10 cellular contexts compared by ENCODE assay signal in the genomic region with DNA sequence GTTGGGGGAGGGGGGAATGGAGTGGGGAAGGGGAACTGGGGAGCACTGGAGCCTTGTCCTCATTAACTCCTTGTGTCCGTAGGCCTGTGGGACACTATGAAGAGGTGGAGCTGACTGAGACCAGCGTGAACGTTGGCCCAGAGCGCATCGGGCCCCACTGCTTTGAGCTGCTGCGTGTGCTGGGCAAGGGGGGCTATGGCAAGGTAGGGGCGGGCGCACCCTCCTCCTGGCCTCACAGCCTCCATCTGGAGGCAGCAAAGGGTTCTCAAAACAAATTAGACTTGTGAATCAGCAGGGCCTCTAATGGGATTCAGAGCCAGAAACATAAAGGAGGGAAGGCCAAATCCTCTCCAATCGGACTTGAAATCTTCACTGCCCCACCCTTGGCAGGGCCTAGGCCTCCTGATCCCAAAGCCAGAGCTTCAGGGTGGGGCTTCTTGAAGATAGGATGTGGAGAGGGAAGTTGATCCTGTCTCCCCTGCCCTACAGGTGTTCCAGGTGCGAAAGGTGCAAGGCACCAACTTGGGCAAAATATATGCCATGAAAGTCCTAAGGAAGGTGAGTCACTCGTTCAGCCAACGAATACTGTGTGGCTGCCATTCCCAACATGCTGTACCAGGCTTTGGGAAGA. TPM values are rescaled to one million over a fixed set of nuclear protein-coding genes. Genes with fewer than 3 reads are reported as not detected.
A peak's percentile ranks its signal among the peaks of the same experiment; 100 is the strongest.
DNase-seq lines count a peak whose midpoint lies in the region; ATAC-seq and TF ChIP-seq lines count a peak whose summit lies in the region.
"Had no signal": no experiment of that assay in that cellular context is flagged by ENCODE, and none has a peak within 500 bp of the region (broad histone marks: within the 10 kb centered on the region; RNA-seq: fewer than 3 reads in every experiment).

No MANE protein-coding gene starts in this region.

- peak overlapping the region; percentile 98 for H3K27ac Mint-ChIP-seq in mesothelial cell of epicardium

- WGBS in heart right ventricle, 2 donors = 52 to 53% methylated on average over 12 of the region's 12 CpGs
- WGBS in mammary epithelial cell (ENCODE audit: low coverage, missing lambda C conversion rate) = 65% methylated on average over 4 of the region's 12 CpGs

- H3K27ac ChIP-seq in heart right ventricle (peak overlapping the region in 9 of 10 donors; percentile 85 to 96 (median 94)), mammary epithelial cell (ENCODE audit: insufficient read depth, low read depth, low read length) (peak overlapping the region; percentile 58), uterus (peak overlapping the region; percentile 82 to 86)

- H3K4me2 ChIP-seq in mammary epithelial cell (ENCODE audit: insufficient read depth, low read depth, low read length) = peak overlapping the region; percentile 87

- intact Hi-C loops in heart right ventricle (cut with DNase I) (loop anchor here in 2 of 10 donors (5.0 to 10.0 kb wide), 2 partner anchors 38 to 74 kb away; partner anchors contain the start of genes TMEM134 (in 2 of the 2) and POLD4 (in 1 of the 2)), Right ventricle myocardium inferior (cut with DNase I) (no loop called here), mammary epithelial cell (cut with micrococcal nuclease) (loop anchor here (2.0 kb wide), 2 partner anchors 28 to 72 kb away; partner anchors contain the start of gene PPP1CA), uterus (cut with DNase I; ENCODE audit: low total_unique reads) (no loop called here)

- H3K4me3 ChIP-seq in heart right ventricle (peak overlapping the region; percentile 59 to 95 (median 86)), mammary epithelial cell (replicated peaks in 1 of 3; ENCODE audit: insufficient read depth in 1 of 3, low read depth in 2 of 3, low read length in 3 of 3) (peak overlapping the region; percentile 62 to 72 (median 71)), uterus (peak overlapping the region; percentile 58 to 64)

- peak overlapping the region; percentile 83 for H2AFZ ChIP-seq in mammary epithelial cell (ENCODE audit: low read depth, low read length)

- H3K4me1 Mint-ChIP-seq in mesothelial cell of epicardium = peaks cover 11% of the 10 kb centered on the region

- H3K36me3 ChIP-seq in heart right ventricle (peaks cover 0 to 49% (median 18%) of the 10 kb centered on the region in 9 donors), mammary epithelial cell (ENCODE audit: insufficient read depth, low read length) (no peaks in the 10 kb centered on the region), uterus (no peaks in the 10 kb centered on the region)

- H3K9me3 Mint-ChIP-seq in mesothelial cell of epicardium = no peaks in the 10 kb centered on the region

- ATAC-seq in heart right ventricle (no peak), Right ventricle myocardium inferior (no peak), GM21528 (IDR thresholded peaks at IDR 0.05; ENCODE audit: low FRiP score, unreplicated experiment) (no peak)

- DNase-seq in heart right ventricle (no peak), Right ventricle myocardium inferior (ENCODE audit: missing footprints) (no peak), mammary epithelial cell (no peak), mesothelial cell of epicardium (ENCODE audit: low spot score in 2 of 2, unreplicated experiment in 2 of 2) (no peak), uterus (no peak), GM19240 (ENCODE audit: insufficient read length, low spot score) (no peak), GOT3 (lab: John Stamatoyannopoulos, UW) (no peak)
- DNase-seq: EL had no signal

- dilution Hi-C loops in mammary epithelial cell (cut with HindIII; ENCODE audit: low sequenced_read_pairs) = no loop called here

- peaks cover 24% of the 10 kb centered on the region for H3K79me2 ChIP-seq in mammary epithelial cell (ENCODE audit: insufficient read depth, low read length)

- H3K27me3 ChIP-seq in heart right ventricle (no peaks in the 10 kb centered on the region), mammary epithelial cell (ENCODE audit: insufficient read depth, low read length) (no peaks in the 10 kb centered on the region), uterus (no peaks in the 10 kb centered on the region)

- BruUV-seq in mammary epithelial cell (replicated peaks; lab: Mats Ljungman, UMichigan) = no TSS peak

- in situ Hi-C loops in mammary epithelial cell (cut with MboI; ENCODE audit: low sequenced_read_pairs in 2 of 2) = no loop called here

- H3K9me3 ChIP-seq in heart right ventricle (no peaks in the 10 kb centered on the region), mammary epithelial cell (replicated peaks; ENCODE audit: insufficient read depth, low read length) (no peaks in the 10 kb centered on the region), uterus (no peaks in the 10 kb centered on the region)

- peak overlapping the region; percentile 90 for H3K4me3 Mint-ChIP-seq in mesothelial cell of epicardium

- no peaks in the 10 kb centered on the region for H3K27me3 Mint-ChIP-seq in mesothelial cell of epicardium (ENCODE audit: low read depth)

- H4K20me1 ChIP-seq in mammary epithelial cell (ENCODE audit: insufficient read depth, low read length) = no peaks in the 10 kb centered on the region

- peaks cover 10% of the 10 kb centered on the region for H3K36me3 Mint-ChIP-seq in mesothelial cell of epicardium

- peak overlapping the region; percentile 74 for H3K9ac ChIP-seq in mammary epithelial cell (ENCODE audit: insufficient read depth, low read length)

- H3K4me1 ChIP-seq in heart right ventricle (peaks cover 0 to 27% (median 20%) of the 10 kb centered on the region in 9 donors), mammary epithelial cell (ENCODE audit: insufficient read depth, low read length) (peaks cover 10% of the 10 kb centered on the region), uterus (no peaks in the 10 kb centered on the region)

- no peak for TF ChIP-seq POLR2A in uterus (IDR thresholded peaks at IDR 0.05)

- TF ChIP-seq CTCF in heart right ventricle (IDR thresholded peaks at IDR 0.05) = no peak
- TF ChIP-seq CTCF in mammary epithelial cell (conservative IDR thresholded peaks at IDR 0.05 in 1 of 2, IDR thresholded peaks at IDR 0.05 in 1 of 2; ENCODE audit: extremely low read depth in 1 of 2, insufficient read depth in 1 of 2, low read depth in 1 of 2, low read length in 2 of 2) = no peak
- TF ChIP-seq CTCF in mesothelial cell of epicardium (IDR thresholded peaks at IDR 0.05; ENCODE audit: unreplicated experiment) = no peak
- TF ChIP-seq CTCF in uterus (IDR thresholded peaks at IDR 0.05) = no peak

- CTCF ChIA-PET in mammary epithelial cell (lab: Charles Lee; ENCODE audit: low non-redundant PET) = interaction anchor here (0.6 kb wide), 1 partner anchor 46 kb away, joined by 3 read pairs; no protein-coding TSS in a partner anchor

RNA-seq across cellular contexts. Expression of gene RPS6KB2, which starts 0.9 kb away (rescaled TPM):
- total RNA-seq in heart right ventricle (10 to 100 TPM; 16.3 to 30.4 (median 20.8) TPM), Right ventricle myocardium inferior (27.8 TPM), mammary epithelial cell (10 to 100 TPM; 35.7 to 62.3 TPM), mesothelial cell of epicardium (59.7 to 63.1 TPM (median 62.2 TPM) in 3 replicates), uterus (10 to 100 TPM; 25.6 to 45.0 (median 30.7) TPM)
- polyA plus RNA-seq in heart right ventricle (10 to 100 TPM; 32.2 to 46.3 TPM), mammary epithelial cell (58.7 TPM)
- 76.8 TPM for polyA minus RNA-seq in mammary epithelial cell

RNA-seq across cellular contexts. Expression of gene PTPRCAP, which starts 8.3 kb away (rescaled TPM):
- total RNA-seq in heart right ventricle (10 to 100 TPM in 1 of 10 donors, 1 to 10 TPM in 3, under 1 TPM in 4, not detected in 2; 0.42 to 10.1 (median 0.96) TPM), Right ventricle myocardium inferior (1.7 TPM), mammary epithelial cell (1 to 10 TPM in 1 of 2 donors, not detected in 1; 1.2 TPM), mesothelial cell of epicardium (1.4 to 1.8 TPM (median 1.6 TPM) in 3 replicates), uterus (1 to 10 TPM in 3 of 4 donors, under 1 TPM in 1; 0.29 to 5.0 (median 1.9) TPM)
- polyA plus RNA-seq in heart right ventricle (1 to 10 TPM; 1.7 to 3.1 TPM), mammary epithelial cell (0.18 TPM)
- polyA minus RNA-seq in mammary epithelial cell = 0.93 TPM

RNA-seq across cellular contexts. Expression of gene CARNS1, which starts 13.7 kb away (rescaled TPM):
- total RNA-seq in heart right ventricle (10 to 100 TPM in 9 of 10 donors, 1 to 10 TPM in 1; 6.1 to 26.6 (median 19.0) TPM), Right ventricle myocardium inferior (14.1 TPM), mammary epithelial cell (under 1 TPM; 0.12 to 0.33 TPM), mesothelial cell of epicardium (19.5 to 24.6 TPM (median 21.1 TPM) in 3 replicates), uterus (1 to 10 TPM in 1 of 4 donors, under 1 TPM in 1, not detected in 2; 0.76 to 3.3 TPM)
- polyA plus RNA-seq in heart right ventricle (10 to 100 TPM in 1 of 2 donors, under 1 TPM in 1; 0.55 to 10.9 TPM), mammary epithelial cell (0.03 TPM)
- polyA minus RNA-seq in mammary epithelial cell = not detected

RNA-seq across cellular contexts. Expression of gene CORO1B, which starts 14.1 kb away (rescaled TPM):
- 10 to 100 TPM; 12.2 to 38.7 (median 19.6) TPM for total RNA-seq in heart right ventricle
- 10 to 100 TPM; 29.1 to 42.3 TPM for polyA plus RNA-seq in heart right ventricle
- total RNA-seq in Right ventricle myocardium inferior = 26.6 TPM
- total RNA-seq in mammary epithelial cell = 10 to 100 TPM; 62.8 to 74.4 TPM
- polyA plus RNA-seq in mammary epithelial cell = 77.3 TPM
- 50.2 TPM for polyA minus RNA-seq in mammary epithelial cell
- 70.2 to 75.7 TPM (median 71.7 TPM) in 3 replicates for total RNA-seq in mesothelial cell of epicardium
- total RNA-seq in uterus = 10 to 100 TPM; 34.7 to 79.2 (median 69.0) TPM

RNA-seq across cellular contexts. Expression of gene GPR152, which starts 23.4 kb away (rescaled TPM):
- total RNA-seq in heart right ventricle (not detected), Right ventricle myocardium inferior (not detected), mammary epithelial cell (not detected), mesothelial cell of epicardium (0.16 TPM in 1 of 3 replicates, not detected in the others), uterus (not detected)
- polyA plus RNA-seq in heart right ventricle (not detected), mammary epithelial cell (not detected)
- polyA minus RNA-seq in mammary epithelial cell = not detected
- total RNA-seq: lung microvascular endothelial cell had no signal
